1 cellular context compared by ENCODE assay signal in genomic region chr6:2665169-2666070, GRCh38.
TF ChIP-seq lines count a peak whose summit lies in the region.

No MANE protein-coding gene starts in this region.

TF ChIP-seq in GM23338, 12 proteins besides CTCF, POLR2A, EP300 and RAD21 (continued from another document):
- TF ChIP-seq REST (IDR thresholded peaks at IDR 0.05; ENCODE audit: unreplicated experiment): no peak
TF ChIP-seq in GM23338: peak in this region for 0.
